ENCODE assay signal across 9 cellular contexts in genomic region chr7:149773446-149774236, GRCh38. TPM values are rescaled to one million over a fixed set of nuclear protein-coding genes. Genes with fewer than 3 reads are reported as not detected.
DNase-seq lines count a peak whose midpoint lies in the region; ATAC-seq, FAIRE-seq and TF ChIP-seq lines count a peak whose summit lies in the region.
"Had no signal": no experiment of that assay in that cellular context is flagged by ENCODE, and none has a peak within 500 bp of the region (broad histone marks: within the 10 kb centered on the region; RNA-seq: fewer than 3 reads in every experiment).

TSS of gene ZNF467 (minus strand) at chr7:149773588. CDS start at chr7:149771032, 2,556 bp downstream.

- intact Hi-C loops in pancreas (cut with DNase I) = no loop called here

- peaks cover 8% of the 10 kb centered on the region for H3K4me1 Mint-ChIP-seq in activated naive CD4-positive, alpha-beta T cell treated with anti-CD3 and anti-CD28 coated beads, Interleukin-2, amount 50 U/mL, for 24 hours

- no peaks in the 10 kb centered on the region for H3K9me3 Mint-ChIP-seq in activated naive CD4-positive, alpha-beta T cell treated with anti-CD3 and anti-CD28 coated beads, Interleukin-2, amount 50 U/mL, for 24 hours

- peak within 1 kb of the TSS; percentile 82 for H3K4me3 Mint-ChIP-seq in activated naive CD4-positive, alpha-beta T cell treated with anti-CD3 and anti-CD28 coated beads, Interleukin-2, amount 50 U/mL, for 24 hours

- TF ChIP-seq CTCF in GM12864 (IDR thresholded peaks at IDR 0.05; ENCODE audit: low read depth, low read length, missing control alignments) = no peak
- no peak for TF ChIP-seq CTCF in cardiac muscle cell (IDR thresholded peaks at IDR 0.05; ENCODE audit: low read depth, low read length)
- no peak for TF ChIP-seq CTCF in pancreas (IDR thresholded peaks at IDR 0.05)

- H3K9me3 ChIP-seq in cardiac muscle cell (ENCODE audit: low read depth) = no peaks in the 10 kb centered on the region
- no peaks in the 10 kb centered on the region for H3K9me3 ChIP-seq in pancreas

- H3K27ac ChIP-seq in cardiac muscle cell (peak within 1 kb of the TSS; percentile 84), pancreas (peak within 1 kb of the TSS in 3 of 4 donors; percentile 26 to 62 (median 54))

- peaks cover 18% of the 10 kb centered on the region for H3K4me1 ChIP-seq in cardiac muscle cell (ENCODE audit: low read depth)
- H3K4me1 ChIP-seq in pancreas = peaks cover 0 to 4% (median 0%) of the 10 kb centered on the region in 3 donors

- H3K36me3 Mint-ChIP-seq in activated naive CD4-positive, alpha-beta T cell treated with anti-CD3 and anti-CD28 coated beads, Interleukin-2, amount 50 U/mL, for 24 hours = no peaks in the 10 kb centered on the region

- H3K36me3 ChIP-seq in cardiac muscle cell = peaks cover 3% of the 10 kb centered on the region
- H3K36me3 ChIP-seq in pancreas = no peaks in the 10 kb centered on the region

- H3K27ac Mint-ChIP-seq in activated naive CD4-positive, alpha-beta T cell treated with anti-CD3 and anti-CD28 coated beads, Interleukin-2, amount 50 U/mL, for 24 hours = no peak within 1 kb of the TSS

- no peaks in the 10 kb centered on the region for H3K27me3 Mint-ChIP-seq in activated naive CD4-positive, alpha-beta T cell treated with anti-CD3 and anti-CD28 coated beads, Interleukin-2, amount 50 U/mL, for 24 hours

- DNase-seq in GM12864 (ENCODE audit: low read depth) (no peak), NCI-H226 (peak; percentile 59), cardiac muscle cell (ENCODE audit: low read depth in 1 of 2, low spot score in 1 of 2) (peak; percentile 68 to 87), pancreas (peak; percentile 81 to 93 (median 86))

- ATAC-seq in pancreas = peak; percentile 15 to 45 (median 31)
- ATAC-seq in HG03039 (IDR thresholded peaks at IDR 0.05; ENCODE audit: unreplicated experiment) = no peak
- ATAC-seq in HG02763 (IDR thresholded peaks at IDR 0.05; ENCODE audit: unreplicated experiment) = no peak
- ATAC-seq in HG02759 (IDR thresholded peaks at IDR 0.05; ENCODE audit: unreplicated experiment) = no peak

- H3K27me3 ChIP-seq in cardiac muscle cell (peaks cover 10% of the 10 kb centered on the region), pancreas (no peaks in the 10 kb centered on the region)

- 0 to 1% methylated on average over 25 to 57 of the region's 57 CpGs for WGBS in pancreas, 2 donors

- no peak for FAIRE-seq in pancreas (lab: Jason Lieb, UNC)

- H3K4me3 ChIP-seq in GM12864 (ENCODE audit: low read depth, low read length) (peak within 1 kb of the TSS; percentile 31), cardiac muscle cell (peak within 1 kb of the TSS; percentile 79), pancreas (peak within 1 kb of the TSS; percentile 55 to 80 (median 64))

RNA-seq across cellular contexts. Expression of gene ZNF467, which starts in this region (rescaled TPM):
- 19.9 and 33.7 TPM in 2 replicates for total RNA-seq in cardiac muscle cell
- 27.7 and 34.1 TPM in 2 replicates for polyA plus RNA-seq in cardiac muscle cell
- total RNA-seq in pancreas = 1 to 10 TPM; 6.3 to 9.5 (median 8.4) TPM
- polyA plus RNA-seq in pancreas = 10 to 100 TPM; 15.3 to 18.6 TPM
- total RNA-seq: T-helper 1 cell treated with Interleukin-12 subunit alpha and Interleukin-12 subunit beta and Interleukin-4 antibody, amounts not matched to agents 30 ng/mL and 1 ng/mL, for 36 hours had no signal

Comparison
In these comparisons a context has a peak if more than half of its experiments do, and no peak if none do; other contexts are left out.
1. ATAC-seq: peak in pancreas (4 of 4); none in HG03039 (single experiment), HG02763 (single experiment) and HG02759 (single experiment).
2. Peak in every context shown above with its lines, with median percentiles within 50 percentile points of each other: H3K4me3 ChIP-seq.